Comparison of ENCODE assay signal across 12 cellular contexts in genomic region chr22:29912141-29912540, GRCh38.
"Had no signal": no experiment of that assay in that cellular context is flagged by ENCODE, and none has a peak within 500 bp of the region (broad histone marks: within the 10 kb centered on the region; RNA-seq: fewer than 3 reads in every experiment).

No MANE protein-coding gene starts in this region.

- H3K27me3 ChIP-seq: dorsolateral prefrontal cortex, left lung, tibial artery had no signal

- H3K27ac ChIP-seq: dorsolateral prefrontal cortex had no signal

- H3K36me3 ChIP-seq: left lung, tibial artery had no signal

- ATAC-seq: natural killer cell treated with Interleukin-12 subunit alpha and Interleukin-12 subunit beta and Interleukin-15 and Interleukin-18, amount 100 ng/mL, for 72 hours; stimulated activated memory B cell treated with anti-CD40 and anti-IgM and Interleukin-4, amounts not matched to agents 10 μg/mL and 1 μg/mL and 100 μg/mL, for 72 hours had no signal

- H3K4me3 ChIP-seq: dorsolateral prefrontal cortex, left lung, tibial artery had no signal

- H3K9me3 ChIP-seq: left lung, tibial artery had no signal

- DNase-seq: activated CD4-positive, alpha-beta T cell treated with anti-CD3 and anti-CD28 coated beads, Interleukin-2, amount 50 U/mL, for 1 hour; activated naive CD4-positive, alpha-beta T cell; dorsolateral prefrontal cortex; endodermal cell; hypothalamus; kidney; left lung; nucleus accumbens; stimulated activated CD4-positive, alpha-beta T cell treated with anti-CD3 and anti-CD28 coated beads, Interleukin-2, amount 100 ng/mL, for 48 hours; tibial artery had no signal
